Comparison of ENCODE assay signal across 23 cellular contexts in the genomic region with DNA sequence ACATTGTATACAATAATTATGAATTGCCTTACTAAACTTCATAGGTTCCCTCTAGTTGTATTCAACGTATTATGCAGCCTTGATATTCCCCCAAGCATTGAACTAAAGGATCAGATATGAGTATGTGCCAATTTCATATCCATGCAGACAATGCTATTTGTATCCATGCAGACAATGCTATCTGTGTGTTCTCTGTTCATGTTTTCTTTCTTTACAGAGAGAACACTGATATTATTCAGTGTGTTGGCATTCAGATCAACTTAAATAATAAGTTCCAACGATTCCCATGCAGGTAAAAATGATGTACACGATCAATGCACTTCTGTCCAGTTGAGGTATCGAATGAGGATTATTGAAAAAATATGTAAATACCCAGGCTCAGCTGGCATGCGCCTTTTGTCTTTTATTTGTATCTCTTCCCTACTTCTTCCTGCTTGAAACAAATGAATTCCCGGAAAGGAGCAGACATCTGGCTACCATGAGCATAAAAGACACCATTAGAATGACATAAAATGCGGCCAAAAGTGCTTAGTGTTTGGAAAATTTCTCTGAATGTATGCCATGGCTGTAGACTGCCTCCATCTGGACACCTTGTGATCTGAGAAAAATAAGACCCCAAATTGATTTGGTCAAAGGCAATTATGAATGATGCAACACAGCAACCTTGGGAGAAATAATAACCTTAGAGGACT.
DNase-seq lines count a peak whose midpoint lies in the region; ATAC-seq and TF ChIP-seq lines count a peak whose summit lies in the region.
"Had no signal": no experiment of that assay in that cellular context is flagged by ENCODE, and none has a peak within 500 bp of the region (broad histone marks: within the 10 kb centered on the region; RNA-seq: fewer than 3 reads in every experiment).

No MANE protein-coding gene starts in this region.

- H3K9me3 Mint-ChIP-seq in type B pancreatic cell (peaks cover 4% of the 10 kb centered on the region), endothelial cell (ENCODE audit: unreplicated experiment) (no peaks in the 10 kb centered on the region)
- H3K9me3 Mint-ChIP-seq: brain; stimulated activated naive CD8-positive, alpha-beta T cell treated with anti-CD3 and anti-CD28 coated beads, Interleukin-15, Interleukin-2, amounts not matched to agents 100 ng/mL and 50 ng/mL, for 24 hours had no signal

- H3K4me1 Mint-ChIP-seq in type B pancreatic cell (ENCODE audit: unreplicated experiment) (no peaks in the 10 kb centered on the region), endothelial cell (ENCODE audit: unreplicated experiment) (no peaks in the 10 kb centered on the region)
- H3K4me1 Mint-ChIP-seq: B cell, brain, natural killer cell had no signal

- H3K27ac Mint-ChIP-seq in type B pancreatic cell (no peak overlapping the region), endothelial cell (ENCODE audit: unreplicated experiment) (no peak overlapping the region)
- H3K27ac Mint-ChIP-seq: activated naive CD8-positive, alpha-beta T cell; activated T-helper 1 cell treated with anti-CD3 and anti-CD28 coated beads, Interleukin-12 subunit alpha, Interleukin-12 subunit beta, Interleukin-2, Interleukin-4 antibody, amounts not matched to agents 30 ng/mL and 10 ng/mL and 1 ng/mL, durations not matched to agents 14 hours and 24 hours and 36 hours; B cell; brain; natural killer cell; stimulated activated naive CD8-positive, alpha-beta T cell treated with anti-CD3 and anti-CD28 coated beads, Interleukin-15, Interleukin-2, amounts not matched to agents 100 ng/mL and 50 ng/mL, for 24 hours had no signal

- H3K4me3 ChIP-seq in choroid plexus epithelial cell (ENCODE audit: low read depth, low read length) = no peak overlapping the region

- no peaks in the 10 kb centered on the region for H3K27me3 Mint-ChIP-seq in type B pancreatic cell
- no peaks in the 10 kb centered on the region for H3K27me3 Mint-ChIP-seq in endothelial cell (ENCODE audit: unreplicated experiment)
- H3K27me3 Mint-ChIP-seq: activated naive CD8-positive, alpha-beta T cell; B cell; brain; stimulated activated naive CD8-positive, alpha-beta T cell treated with anti-CD3 and anti-CD28 coated beads, Interleukin-15, Interleukin-2, amounts not matched to agents 100 ng/mL and 50 ng/mL, for 24 hours had no signal

- no peak overlapping the region for H3K4me3 Mint-ChIP-seq in type B pancreatic cell
- H3K4me3 Mint-ChIP-seq in endothelial cell (ENCODE audit: unreplicated experiment) = no peak overlapping the region
- H3K4me3 Mint-ChIP-seq: activated naive CD8-positive, alpha-beta T cell; activated T-helper 1 cell treated with anti-CD3 and anti-CD28 coated beads, Interleukin-12 subunit alpha, Interleukin-12 subunit beta, Interleukin-2, Interleukin-4 antibody, amounts not matched to agents 30 ng/mL and 10 ng/mL and 1 ng/mL, durations not matched to agents 14 hours and 24 hours and 36 hours; B cell; brain; natural killer cell; stimulated activated naive CD8-positive, alpha-beta T cell treated with anti-CD3 and anti-CD28 coated beads, Interleukin-15, Interleukin-2, amounts not matched to agents 100 ng/mL and 50 ng/mL, for 24 hours had no signal

- no peak for ATAC-seq in HG02798 (IDR thresholded peaks at IDR 0.05; ENCODE audit: poor library complexity, unreplicated experiment)
- ATAC-seq: esophagus mucosa, HepG2, natural killer cell had no signal

- DNase-seq in LHCN-M2 (ENCODE audit: low read depth) (peak; percentile 4), choroid plexus epithelial cell (ENCODE audit: low read depth) (peak; percentile 39), inferior parietal cortex (ENCODE audit: extremely low spot score) (peak; percentile 61), type B pancreatic cell (ENCODE audit: extremely low spot score, unreplicated experiment) (no peak), endothelial cell (ENCODE audit: low spot score) (no peak), DMS114 treated with DMSO at 0.1 percent for 48 hours (lab: John Stamatoyannopoulos, UW; ENCODE audit: unreplicated experiment) (no peak), Kasumi-1 (lab: John Stamatoyannopoulos, UW) (no peak)
- DNase-seq: GOT3; mesenchymal stem cell; MV-4-11; natural killer cell; NCI-H1930; NCI-H510A treated with DMSO at 0.1 percent for 48 hours; stimulated activated CD4-positive, alpha-beta T cell treated with anti-CD3 and anti-CD28 coated beads, Interleukin-2, amount 100 ng/mL, for 24 hours; SW 1271 had no signal

- H3K36me3 Mint-ChIP-seq in type B pancreatic cell (no peaks in the 10 kb centered on the region), endothelial cell (ENCODE audit: low read depth, unreplicated experiment) (no peaks in the 10 kb centered on the region)
- H3K36me3 Mint-ChIP-seq: activated naive CD8-positive, alpha-beta T cell; brain; natural killer cell had no signal

- TF ChIP-seq CTCF in choroid plexus epithelial cell (conservative IDR thresholded peaks at IDR 0.05; ENCODE audit: low read depth, low read length) (peak; percentile 36), type B pancreatic cell (conservative IDR thresholded peaks at IDR 0.05) (peak; percentile 20), endothelial cell (IDR thresholded peaks at IDR 0.05; ENCODE audit: unreplicated experiment) (no peak)

Comparison
In these comparisons a context has a peak if more than half of its experiments do, and no peak if none do; other contexts are left out.
1. DNase-seq: peak in LHCN-M2 (single experiment), choroid plexus epithelial cell (single experiment) and inferior parietal cortex (single experiment); none in type B pancreatic cell (single experiment), endothelial cell (single experiment), DMS114 treated with DMSO at 0.1 percent for 48 hours (single experiment) and Kasumi-1 (0 of 2).